In the genomic region with DNA sequence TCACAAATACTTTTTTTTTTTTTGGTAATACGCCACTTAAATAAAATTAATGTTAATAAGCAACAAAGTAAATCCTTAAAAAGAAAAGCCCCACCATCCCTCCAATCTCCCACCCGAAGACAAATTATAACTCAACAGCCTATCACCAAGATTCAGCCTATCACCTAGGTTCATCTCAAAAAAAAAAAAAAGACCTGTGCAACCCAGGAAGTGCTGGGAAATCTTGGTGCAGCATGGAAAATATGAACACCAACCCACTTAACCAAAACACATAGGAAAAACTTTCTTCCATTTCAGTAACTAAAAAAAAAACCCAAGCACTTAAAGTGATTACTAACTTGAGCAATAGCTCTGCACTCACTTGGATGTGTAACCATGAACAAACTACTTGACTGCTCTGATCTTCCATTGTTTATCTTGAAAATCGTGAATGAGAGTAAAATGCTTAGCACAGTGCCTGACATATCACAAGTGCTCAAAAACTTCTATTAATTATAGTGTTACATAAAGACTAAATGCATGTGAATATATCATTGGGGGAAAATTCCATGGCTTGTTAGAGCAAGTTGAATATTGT, we compare ENCODE assay signal across 29 cellular contexts.
DNase-seq lines count a peak whose midpoint lies in the region; ATAC-seq, FAIRE-seq and TF ChIP-seq lines count a peak whose summit lies in the region.
"Had no signal": no experiment of that assay in that cellular context is flagged by ENCODE, and none has a peak within 500 bp of the region (broad histone marks: within the 10 kb centered on the region; RNA-seq: fewer than 3 reads in every experiment).

No MANE protein-coding gene starts in this region.

- peaks cover 75% of the 10 kb centered on the region for H3K4me1 Mint-ChIP-seq in activated T-cell treated with anti-CD3 and anti-CD28 coated beads, Interleukin-2, amount 50 U/mL, for 24 hours (ENCODE audit: low read depth)
- H3K4me1 Mint-ChIP-seq in T-helper 17 cell, result peaks cover 45% of the 10 kb centered on the region
- H3K4me1 Mint-ChIP-seq in stimulated activated naive CD8-positive, alpha-beta T cell treated with anti-CD3 and anti-CD28 coated beads, Interleukin-15, Interleukin-2, amounts not matched to agents 100 ng/mL and 50 ng/mL, for 24 hours (ENCODE audit: low read depth), result peaks cover 72% of the 10 kb centered on the region

- H3K9me3 Mint-ChIP-seq in activated T-cell treated with anti-CD3 and anti-CD28 coated beads, Interleukin-2, amount 50 U/mL, for 24 hours, result no peaks in the 10 kb centered on the region
- H3K9me3 Mint-ChIP-seq in stimulated activated naive CD8-positive, alpha-beta T cell treated with anti-CD3 and anti-CD28 coated beads, Interleukin-15, Interleukin-2, amounts not matched to agents 100 ng/mL and 50 ng/mL, for 24 hours, result no peaks in the 10 kb centered on the region
- H3K9me3 Mint-ChIP-seq: dendritic cell treated with granulocyte-macrophage colony-stimulating factor and Interleukin-4, amounts not matched to agents 40 ng/mL and 50 ng/mL, for 4 days had no signal

- H3K4me3 ChIP-seq in WERI-Rb-1 (ENCODE audit: low read depth, low read length), result no peak overlapping the region
- H3K4me3 ChIP-seq: ascending aorta, BLaER1, lung, testis had no signal

- H3K9me3 ChIP-seq in T-helper 17 cell (ENCODE audit: control insufficient read depth, low read length, poor library complexity, severe bottlenecking) (no peaks in the 10 kb centered on the region), WERI-Rb-1 (ENCODE audit: severe bottlenecking) (no peaks in the 10 kb centered on the region)
- H3K9me3 ChIP-seq: ascending aorta, BLaER1, testis had no signal

- H3K36me3 Mint-ChIP-seq in activated T-cell treated with anti-CD3 and anti-CD28 coated beads, Interleukin-2, amount 50 U/mL, for 24 hours (ENCODE audit: low read depth), result peaks cover 77% of the 10 kb centered on the region
- no peaks in the 10 kb centered on the region for H3K36me3 Mint-ChIP-seq in T-helper 17 cell (ENCODE audit: low read depth)
- peaks cover 69% of the 10 kb centered on the region for H3K36me3 Mint-ChIP-seq in stimulated activated naive CD8-positive, alpha-beta T cell treated with anti-CD3 and anti-CD28 coated beads, Interleukin-15, Interleukin-2, amounts not matched to agents 100 ng/mL and 50 ng/mL, for 24 hours (ENCODE audit: low read depth)

- intact Hi-C loops in left ventricle myocardium superior (cut with micrococcal nuclease), result no loop called here

- no peak for TF ChIP-seq CTCF in WERI-Rb-1 (IDR thresholded peaks at IDR 0.05; ENCODE audit: low read depth, low read length)

- H3K36me3 ChIP-seq in WERI-Rb-1, result peaks cover 39% of the 10 kb centered on the region

- no peak for ATAC-seq in T-helper 17 cell
- no peak for ATAC-seq in left ventricle myocardium superior

- H3K4me3 Mint-ChIP-seq in activated T-cell treated with anti-CD3 and anti-CD28 coated beads, Interleukin-2, amount 50 U/mL, for 24 hours, result no peak overlapping the region
- no peak overlapping the region for H3K4me3 Mint-ChIP-seq in T-helper 17 cell
- peak overlapping the region; percentile 24 for H3K4me3 Mint-ChIP-seq in stimulated activated naive CD8-positive, alpha-beta T cell treated with anti-CD3 and anti-CD28 coated beads, Interleukin-15, Interleukin-2, amounts not matched to agents 100 ng/mL and 50 ng/mL, for 24 hours
- H3K4me3 Mint-ChIP-seq: dendritic cell treated with granulocyte-macrophage colony-stimulating factor and Interleukin-4, amounts not matched to agents 40 ng/mL and 50 ng/mL, for 4 days had no signal

- peak; percentile 56 for FAIRE-seq in islet of Langerhans (lab: Jason Lieb, UNC)
- FAIRE-seq: endothelial cell of umbilical vein, kidney, small intestine had no signal

- DNase-seq in activated T-cell treated with anti-CD3 and anti-CD28 coated beads, Interleukin-2, amount 50 U/mL, for 24 hours, result no peak
- DNase-seq in activated T-cell treated with anti-CD3 and anti-CD28 coated beads for 4 hours (no peak), T-helper 17 cell (no peak), left ventricle myocardium superior (no peak), WERI-Rb-1 (no peak), midbrain (lab: John Stamatoyannopoulos, UW) (no peak)
- DNase-seq: ACHN; activated CD4-positive, CD25-positive, alpha-beta regulatory T cell treated with anti-CD3 and anti-CD28 coated beads, Interleukin-2, amount 50 U/mL, for 72 hours; activated gamma-delta T cell treated with Interleukin-2 at 50 U/mL for 16 hours; Calu3; DND-41; GOT3; kidney; NCI-H1436 treated with DMSO at 0.1 percent for 48 hours; NCI-H2107; NCI-H446; OCI-M1; retina; small intestine; stimulated activated CD4-positive, alpha-beta T cell treated with anti-CD3 and anti-CD28 coated beads, Interleukin-1b, Interleukin-23, amount 100 ng/mL, for 48 hours; testis had no signal

- H3K27ac Mint-ChIP-seq in activated T-cell treated with anti-CD3 and anti-CD28 coated beads, Interleukin-2, amount 50 U/mL, for 24 hours, result peak overlapping the region; percentile 79
- H3K27ac Mint-ChIP-seq in T-helper 17 cell, result peak overlapping the region; percentile 77
- peak overlapping the region; percentile 90 for H3K27ac Mint-ChIP-seq in stimulated activated naive CD8-positive, alpha-beta T cell treated with anti-CD3 and anti-CD28 coated beads, Interleukin-15, Interleukin-2, amounts not matched to agents 100 ng/mL and 50 ng/mL, for 24 hours
- H3K27ac Mint-ChIP-seq: dendritic cell treated with granulocyte-macrophage colony-stimulating factor and Interleukin-4, amounts not matched to agents 40 ng/mL and 50 ng/mL, for 4 days had no signal

- H3K27me3 ChIP-seq in WERI-Rb-1 (ENCODE audit: insufficient read depth, low read depth, severe bottlenecking), result no peaks in the 10 kb centered on the region
- H3K27me3 ChIP-seq: ascending aorta, BLaER1, testis had no signal

- no peak overlapping the region for H3K27ac ChIP-seq in WERI-Rb-1
- H3K27ac ChIP-seq: ascending aorta, BLaER1, KMS-11, testis had no signal

- H3K27me3 Mint-ChIP-seq in activated T-cell treated with anti-CD3 and anti-CD28 coated beads, Interleukin-2, amount 50 U/mL, for 24 hours, result no peaks in the 10 kb centered on the region
- no peaks in the 10 kb centered on the region for H3K27me3 Mint-ChIP-seq in T-helper 17 cell
- H3K27me3 Mint-ChIP-seq in stimulated activated naive CD8-positive, alpha-beta T cell treated with anti-CD3 and anti-CD28 coated beads, Interleukin-15, Interleukin-2, amounts not matched to agents 100 ng/mL and 50 ng/mL, for 24 hours, result no peaks in the 10 kb centered on the region
- H3K27me3 Mint-ChIP-seq: dendritic cell treated with granulocyte-macrophage colony-stimulating factor and Interleukin-4, amounts not matched to agents 40 ng/mL and 50 ng/mL, for 4 days had no signal
